ENCODE assay signal across 8 cellular contexts in genomic region chr6:30684386-30685156, GRCh38. TPM values are rescaled to one million over a fixed set of nuclear protein-coding genes. Genes with fewer than 3 reads are reported as not detected.
DNase-seq lines count a peak whose midpoint lies in the region; ATAC-seq and TF ChIP-seq lines count a peak whose summit lies in the region.

No MANE protein-coding gene starts in this region.

- peak; percentile 65 for DNase-seq in CD14-positive monocyte (ENCODE audit: low spot score)
- DNase-seq in MG63: peak; percentile 48
- peak; percentile 56 for DNase-seq in activated T-cell treated with anti-CD3 and anti-CD28 coated beads, Interleukin-2, amount 50 U/mL, for 1 hour
- DNase-seq in fibroblast of the aortic adventitia (ENCODE audit: low read depth): no peak
- DNase-seq in dedifferentiated amniotic fluid mesenchymal stem cell (ENCODE audit: extremely low spot score): no peak
- no peak for DNase-seq in T1000 (lab: John Stamatoyannopoulos, UW)

- H3K36me3 Mint-ChIP-seq in CD14-positive monocyte: peaks cover 39 to 54% of the 10 kb centered on the region in 2 donors

- H3K27ac Mint-ChIP-seq in CD14-positive monocyte: peak overlapping the region; percentile 97 to 100 (median 99)

- H3K27me3 Mint-ChIP-seq in CD14-positive monocyte (ENCODE audit: low read depth in 3 of 3): peaks cover 0 to 5% (median 0%) of the 10 kb centered on the region in 3 donors

- H3K27me3 ChIP-seq in MG63 (no peaks in the 10 kb centered on the region), neutrophil (no peaks in the 10 kb centered on the region)

- H3K4me1 ChIP-seq in neutrophil (ENCODE audit: control insufficient read depth in 1 of 2, insufficient read depth in 1 of 2, low read depth in 1 of 2, low read length in 1 of 2): peaks cover 53 to 76% of the 10 kb centered on the region in 2 experiments

- H3K9me3 ChIP-seq in MG63 (no peaks in the 10 kb centered on the region), neutrophil (no peaks in the 10 kb centered on the region)

- peaks cover 60% of the 10 kb centered on the region for H3K4me1 Mint-ChIP-seq in CD14-positive monocyte

- H3K36me3 ChIP-seq in MG63: peaks cover 28% of the 10 kb centered on the region
- H3K36me3 ChIP-seq in neutrophil: peaks cover 27% of the 10 kb centered on the region

- peak overlapping the region; percentile 98 for H3K4me3 ChIP-seq in MG63
- peak overlapping the region; percentile 93 for H3K4me3 ChIP-seq in fibroblast of the aortic adventitia (ENCODE audit: low read depth, low read length)
- peak overlapping the region; percentile 95 to 100 for H3K4me3 ChIP-seq in neutrophil (ENCODE audit: low read depth in 1 of 2, low read length in 1 of 2)

- TF ChIP-seq CTCF in CD14-positive monocyte (IDR thresholded peaks at IDR 0.05): no peak
- TF ChIP-seq CTCF in fibroblast of the aortic adventitia (IDR thresholded peaks at IDR 0.05; ENCODE audit: insufficient read depth, low read length): no peak
- TF ChIP-seq CTCF in neutrophil (IDR thresholded peaks at IDR 0.05): peak; percentile 14

- intact Hi-C loops in CD14-positive monocyte (cut with micrococcal nuclease): loop anchor here in 1 of 2 donors (5.0 kb wide), 1 partner anchor 67 kb away; the partner anchor contains the start of genes MRPS18B and PPP1R10

- peak overlapping the region; percentile 94 to 99 for H3K4me3 Mint-ChIP-seq in CD14-positive monocyte

- peak overlapping the region; percentile 95 for H3K27ac ChIP-seq in neutrophil

- H3K9me3 Mint-ChIP-seq in CD14-positive monocyte: no peaks in the 10 kb centered on the region

- ATAC-seq in GM21825 (IDR thresholded peaks at IDR 0.05; ENCODE audit: unreplicated experiment): no peak

RNA-seq across cellular contexts. Expression of gene PPP1R18, which starts 1.9 kb away (rescaled TPM):
- 10 to 100 TPM; 58.5 to 78.9 TPM for polyA plus RNA-seq in CD14-positive monocyte
- 31.1 and 32.0 TPM in 2 replicates for total RNA-seq in MG63 (2014; rRNA removed; shearing (Covaris generic); ENCODE audit: low replicate concordance)
- total RNA-seq in fibroblast of the aortic adventitia (ENCODE audit: low replicate concordance): 33.0 and 82.2 TPM in 2 replicates

RNA-seq across cellular contexts. Expression of gene NRM, which starts 6.2 kb away (rescaled TPM):
- 10 to 100 TPM; 25.9 to 35.0 TPM for polyA plus RNA-seq in CD14-positive monocyte
- 0.25 and 3.4 TPM in 2 replicates for total RNA-seq in MG63 (2014; rRNA removed; shearing (Covaris generic); ENCODE audit: low replicate concordance)
- 0.82 and 9.9 TPM in 2 replicates for total RNA-seq in fibroblast of the aortic adventitia (ENCODE audit: low replicate concordance)

RNA-seq across cellular contexts. Expression of gene DHX16, which starts 11.8 kb away (rescaled TPM):
- 10 to 100 TPM; 16.4 to 19.0 TPM for polyA plus RNA-seq in CD14-positive monocyte
- total RNA-seq in MG63 (2014; rRNA removed; shearing (Covaris generic); ENCODE audit: low replicate concordance): 16.6 and 24.2 TPM in 2 replicates
- total RNA-seq in fibroblast of the aortic adventitia (ENCODE audit: low replicate concordance): 20.9 and 64.8 TPM in 2 replicates

RNA-seq across cellular contexts. Expression of gene MDC1, which starts 32.5 kb away (rescaled TPM):
- under 1 TPM; 0.27 to 0.34 TPM for polyA plus RNA-seq in CD14-positive monocyte
- 5.4 and 10.8 TPM in 2 replicates for total RNA-seq in MG63 (2014; rRNA removed; shearing (Covaris generic); ENCODE audit: low replicate concordance)
- 3.7 and 12.1 TPM in 2 replicates for total RNA-seq in fibroblast of the aortic adventitia (ENCODE audit: low replicate concordance)

RNA-seq across cellular contexts. Expression of gene TUBB, which starts 35.6 kb away (rescaled TPM):
- polyA plus RNA-seq in CD14-positive monocyte: 10 to 100 TPM; 48.4 to 57.0 TPM
- total RNA-seq in MG63 (2014; rRNA removed; shearing (Covaris generic); ENCODE audit: low replicate concordance): 241 and 386 TPM in 2 replicates
- total RNA-seq in fibroblast of the aortic adventitia (ENCODE audit: low replicate concordance): 120 and 996 TPM in 2 replicates

Comparison
In these comparisons a context has a peak if more than half of its experiments do, and no peak if none do; other contexts are left out.
1. DNase-seq: peak in CD14-positive monocyte (single experiment), MG63 (single experiment) and activated T-cell treated with anti-CD3 and anti-CD28 coated beads, Interleukin-2, amount 50 U/mL, for 1 hour (single experiment); none in fibroblast of the aortic adventitia (single experiment), dedifferentiated amniotic fluid mesenchymal stem cell (single experiment) and T1000 (single experiment).
2. Peak in every context shown above with its lines, with median percentiles within 50 percentile points of each other: H3K4me3 ChIP-seq.